Comparison of ENCODE assay signal across 1 cellular context in genomic region chr7:74455933-74456332, GRCh38.
TF ChIP-seq lines count a peak whose summit lies in the region.

No MANE protein-coding gene starts in this region.

TF ChIP-seq in HEK293, 187 proteins besides CTCF, POLR2A, EP300 and RAD21 (continued from another document):
- no peak for TF ChIP-seq PRDM10 (tag by site-specific recombination; IDR thresholded peaks at IDR 0.05)
- TF ChIP-seq ZNF654 (tag by site-specific recombination; IDR thresholded peaks at IDR 0.05; ENCODE audit: low read depth) = no peak
